ENCODE assay signal across 16 cellular contexts in the genomic region with DNA sequence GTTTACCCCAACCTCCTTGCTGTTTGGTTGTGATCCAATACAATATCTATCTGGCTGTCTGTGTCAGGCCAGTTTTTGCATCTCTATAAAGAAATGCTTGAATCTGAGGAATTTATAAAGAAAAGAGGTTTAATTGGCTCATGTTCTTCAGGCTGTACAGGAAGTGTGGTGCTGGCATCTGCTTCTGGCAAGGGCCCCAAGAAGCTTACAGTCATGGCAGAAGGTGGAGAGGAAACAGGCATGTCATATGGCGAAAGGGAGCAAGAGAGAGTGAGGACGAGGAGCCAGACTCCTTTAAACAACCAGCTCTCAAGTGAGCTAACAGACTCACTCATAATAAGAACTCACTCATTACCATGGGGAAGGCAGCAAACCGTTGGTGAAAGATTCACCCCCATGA. TPM values are rescaled to one million over a fixed set of nuclear protein-coding genes. Genes with fewer than 3 reads are reported as not detected.
DNase-seq lines count a peak whose midpoint lies in the region; ATAC-seq, FAIRE-seq and TF ChIP-seq lines count a peak whose summit lies in the region.
"Had no signal": no experiment of that assay in that cellular context is flagged by ENCODE, and none has a peak within 500 bp of the region (broad histone marks: within the 10 kb centered on the region; RNA-seq: fewer than 3 reads in every experiment).

No MANE protein-coding gene starts in this region.

- H3K9me3 ChIP-seq in GM23248 (ENCODE audit: low read depth) (no peaks in the 10 kb centered on the region), kidney (ENCODE audit: control insufficient read depth in 1 of 2, low read length in 2 of 2) (no peaks in the 10 kb centered on the region)

- no peak overlapping the region for H3K4me2 ChIP-seq in GM23248 (ENCODE audit: unreplicated experiment)

- no TSS peak for BruUV-seq in MCF 10A (replicated peaks; lab: Mats Ljungman, UMichigan)

- peak; percentile 28 for DNase-seq in GM12865 (ENCODE audit: low read depth)
- peak; percentile 23 for DNase-seq in M059J (ENCODE audit: low read depth)
- DNase-seq in foreskin keratinocyte: no peak
- DNase-seq in GM23248: no peak
- no peak for DNase-seq in MCF 10A (ENCODE audit: unreplicated experiment)
- no peak for DNase-seq in kidney
- DNase-seq: C1 segment of cervical spinal cord; CD8-positive, alpha-beta memory T cell; DMS79; NCI-H1417 treated with DMSO at 0.1 percent for 48 hours; NCI-H187 treated with DMSO at 0.1 percent for 48 hours; NCI-H226; NCI-H524 treated with DMSO at 0.1 percent for 48 hours had no signal

- no peak overlapping the region for H3K4me3 ChIP-seq in GM12865 (ENCODE audit: low read depth, low read length)
- no peak overlapping the region for H3K4me3 ChIP-seq in GM23248
- H3K4me3 ChIP-seq in kidney (ENCODE audit: low read length in 2 of 2): no peak overlapping the region

- peaks cover 9% of the 10 kb centered on the region for H3K4me1 Mint-ChIP-seq in brain
- H3K4me1 Mint-ChIP-seq in MCF 10A (ENCODE audit: insufficient read depth, unreplicated experiment): peaks cover 23% of the 10 kb centered on the region
- H3K4me1 Mint-ChIP-seq: CD8-positive, alpha-beta memory T cell had no signal

- no peak for FAIRE-seq in kidney (lab: Jason Lieb, UNC)

- H3K9ac ChIP-seq in GM23248: no peak overlapping the region
- H3K9ac ChIP-seq in kidney (ENCODE audit: low read length in 2 of 2): no peak overlapping the region

- intact Hi-C loops in MCF 10A (cut with micrococcal nuclease) (no loop called here), kidney (cut with DNase I) (no loop called here)

- CTCF ChIA-PET in MCF 10A (lab: Yijun Ruan, JAX): interaction anchor here (0.6 to 3.4 kb wide), 7 partner anchors 12 to 140 kb away, joined by 3 to 13 read pairs (median 3); no protein-coding TSS in a partner anchor

- H3K27ac Mint-ChIP-seq in brain (peak overlapping the region; percentile 14 to 91 (median 72)), MCF 10A (ENCODE audit: low read depth, unreplicated experiment) (no peak overlapping the region)

- H3K27ac ChIP-seq in foreskin keratinocyte (peak overlapping the region; percentile 57), GM23248 (no peak overlapping the region), kidney (ENCODE audit: low read depth in 2 of 2, low read length in 2 of 2) (no peak overlapping the region)

- H3K9me2 ChIP-seq in GM23248 (ENCODE audit: insufficient read depth): no peaks in the 10 kb centered on the region

- H2AFZ ChIP-seq in GM23248: no peak overlapping the region

- H3K27me3 Mint-ChIP-seq in brain (no peaks in the 10 kb centered on the region), MCF 10A (ENCODE audit: insufficient read depth, unreplicated experiment) (no peaks in the 10 kb centered on the region)

- POLR2A ChIA-PET in MCF 10A (lab: Yijun Ruan, JAX): interaction anchor here (0.6 to 6.0 kb wide), 3 partner anchors 17 to 426 kb away, joined by 3 to 91 read pairs (median 8); no protein-coding TSS in a partner anchor

- H3K9me3 Mint-ChIP-seq in brain (peaks cover 0 to 20% (median 12%) of the 10 kb centered on the region in 5 experiments), MCF 10A (ENCODE audit: unreplicated experiment) (no peaks in the 10 kb centered on the region)

- H3K27me3 ChIP-seq in foreskin keratinocyte: no peaks in the 10 kb centered on the region
- H3K27me3 ChIP-seq in GM23248 (replicated peaks; ENCODE audit: insufficient read depth): no peaks in the 10 kb centered on the region; the same call in 1 of the 2 replicates

- peaks cover 10% of the 10 kb centered on the region for H3K4me1 ChIP-seq in foreskin keratinocyte
- H3K4me1 ChIP-seq in GM23248 (ENCODE audit: insufficient read depth): no peaks in the 10 kb centered on the region
- H3K4me1 ChIP-seq in kidney (ENCODE audit: control insufficient read depth in 1 of 2, insufficient read depth in 1 of 2, low read depth in 1 of 2, low read length in 2 of 2): no peaks in the 10 kb centered on the region

- H3K36me3 Mint-ChIP-seq in brain: no peaks in the 10 kb centered on the region
- no peaks in the 10 kb centered on the region for H3K36me3 Mint-ChIP-seq in MCF 10A (ENCODE audit: insufficient read depth, unreplicated experiment)
- H3K36me3 Mint-ChIP-seq: CD8-positive, alpha-beta memory T cell had no signal

- H3K36me3 ChIP-seq in GM23248 (ENCODE audit: low read depth): no peaks in the 10 kb centered on the region
- H3K36me3 ChIP-seq in kidney (ENCODE audit: control insufficient read depth in 1 of 2, insufficient read depth in 2 of 2, low read length in 2 of 2): no peaks in the 10 kb centered on the region

- H3K4me3 Mint-ChIP-seq in brain (peak overlapping the region in 3 of 5 experiments; percentile 39 to 71 (median 52)), MCF 10A (ENCODE audit: unreplicated experiment) (no peak overlapping the region)
- H3K4me3 Mint-ChIP-seq: CD8-positive, alpha-beta memory T cell had no signal

- H3F3A ChIP-seq in GM23248 (ENCODE audit: insufficient read depth): no peaks in the 10 kb centered on the region

- WGBS in GM23248 (ENCODE audit: low coverage in 1 of 2, low lambda C conversion rate in 2 of 2, missing lambda C conversion rate in 2 of 2), 2 experiments: 89 to 90% methylated on average over 3 of the region's 3 CpGs

- H4K20me1 ChIP-seq in GM23248 (ENCODE audit: insufficient read depth): no peaks in the 10 kb centered on the region

- H3K79me2 ChIP-seq in GM23248 (ENCODE audit: insufficient read depth): no peaks in the 10 kb centered on the region

- TF ChIP-seq CTCF in GM12865 (IDR thresholded peaks at IDR 0.05; ENCODE audit: insufficient read depth, low read depth, low read length, missing control alignments) (no peak), brain (conservative IDR thresholded peaks at IDR 0.05) (no peak), foreskin keratinocyte (conservative IDR thresholded peaks at IDR 0.05) (no peak), MCF 10A (IDR thresholded peaks at IDR 0.05; ENCODE audit: unreplicated experiment) (no peak), kidney (IDR thresholded peaks at IDR 0.05; ENCODE audit: borderline replicate concordance, extremely low read depth, insufficient read depth) (no peak)

- ATAC-seq in foreskin keratinocyte (no peak), GM18858 (IDR thresholded peaks at IDR 0.05; ENCODE audit: unreplicated experiment) (no peak)
- ATAC-seq: HCT116 had no signal

- in situ Hi-C loops in GM23248 (cut with MboI): no loop called here

RNA-seq across cellular contexts. Expression of gene PUM2, which starts 21.0 kb away (rescaled TPM):
- total RNA-seq in M059J (2014; rRNA removed; shearing (Covaris generic)): 15.5 and 25.6 TPM in 2 replicates
- polyA plus RNA-seq in brain (ENCODE audit: insufficient read depth, low read depth, low replicate concordance): 33.2 TPM
- 43.9 and 44.1 TPM in 2 replicates for total RNA-seq in foreskin keratinocyte
- polyA plus RNA-seq in foreskin keratinocyte: 9.5 and 11.6 TPM in 2 replicates
- total RNA-seq in GM23248 (2014; rRNA removed; shearing (Covaris generic)): 18.3 and 21.9 TPM in 2 replicates
- polyA plus RNA-seq in GM23248 (2016; fragmentation: Nextera tagmentation; extraction: Ambion mirVana): 12.0 and 13.6 TPM in 2 replicates
- 86.7 and 94.0 TPM in 2 replicates for total RNA-seq in MCF 10A (2022)
- total RNA-seq in kidney: 94.3 TPM
- polyA plus RNA-seq in kidney (ENCODE audit: insufficient read depth, low read depth, low replicate concordance): 22.0 TPM

Comparison
In these comparisons a context has a peak if more than half of its experiments do, and no peak if none do; other contexts are left out.
1. DNase-seq: peak in GM12865 (single experiment) and M059J (single experiment); none in foreskin keratinocyte (0 of 2), GM23248 (single experiment), MCF 10A (single experiment) and kidney (single experiment).